8 cellular contexts compared by ENCODE assay signal in the genomic region with DNA sequence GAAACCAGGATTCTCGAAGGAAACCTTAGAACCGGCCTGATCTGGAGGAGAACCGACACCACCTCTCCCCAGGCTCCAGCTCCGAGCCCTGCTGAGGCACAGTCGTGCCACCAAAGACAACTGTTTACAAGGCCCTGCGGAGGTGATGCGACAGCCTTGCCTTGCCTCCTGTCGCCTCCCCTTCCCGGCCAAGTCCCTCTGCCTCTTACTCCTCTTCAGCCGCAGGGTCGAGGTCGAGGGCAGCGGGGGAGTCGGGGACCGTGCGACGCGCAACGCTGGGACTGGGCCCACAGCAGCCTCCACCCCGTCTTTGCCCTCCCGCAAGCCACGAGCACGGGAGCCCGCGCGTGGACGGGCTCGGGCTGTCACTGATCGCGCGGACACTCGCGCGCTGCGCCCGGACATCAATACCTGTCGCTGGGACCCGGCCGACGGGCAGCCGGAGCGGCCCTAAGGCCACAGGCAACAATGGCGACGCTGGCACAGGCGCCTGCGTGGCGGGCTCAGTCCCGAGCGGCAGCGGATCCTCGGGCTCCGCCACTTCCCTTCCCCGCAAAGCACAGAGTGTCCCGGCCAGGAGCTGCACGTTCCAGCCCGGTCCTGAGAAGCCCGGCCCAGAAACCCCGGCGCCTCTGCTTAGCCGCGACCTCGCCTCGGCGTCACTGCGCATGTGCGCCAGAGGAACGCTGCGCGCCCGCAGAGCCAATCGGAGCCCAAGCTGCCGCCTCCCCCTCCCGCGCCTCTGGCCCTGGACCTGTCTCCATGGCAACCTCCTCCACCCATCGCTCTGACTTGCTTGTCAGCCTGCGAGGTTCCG. TPM values are rescaled to one million over a fixed set of nuclear protein-coding genes. Genes with fewer than 3 reads are reported as not detected.
A peak's percentile ranks its signal among the peaks of the same experiment; 100 is the strongest.
DNase-seq lines count a peak whose midpoint lies in the region; ATAC-seq and TF ChIP-seq lines count a peak whose summit lies in the region.

A gene (minus strand): TSS at position 664 of the 817 bp plus-strand sequence. CDS start 1,473 bp downstream, outside the sequence.

- DNase-seq in COLO829 (ENCODE audit: low spot score): peak; percentile 75
- peak; percentile 89 for DNase-seq in OCI-LY7 (ENCODE audit: low spot score)
- DNase-seq in activated T-helper 9 cell treated with anti-CD3 and anti-CD28 coated beads, Interleukin-2, amount 50 U/mL, for 16 hours (ENCODE audit: low read depth): peak; percentile 89
- peak; percentile 87 for DNase-seq in fibroblast of peridontal ligament (ENCODE audit: extremely low read depth)
- peak; percentile 71 for DNase-seq in natural killer cell
- peak; percentile 95 for DNase-seq in stimulated activated naive B cell treated with anti-CD40 and anti-IgM and Interleukin-4, amounts not matched to agents 10 μg/mL and 1 μg/mL and 100 μg/mL, for 72 hours

- H3K79me2 ChIP-seq in OCI-LY7 (ENCODE audit: insufficient read depth, low read depth, low read length): no peaks in the 10 kb centered on the region

- H3K4me1 Mint-ChIP-seq in natural killer cell: peaks cover 22 to 23% of the 10 kb centered on the region in 2 donors
- peaks cover 14 to 28% of the 10 kb centered on the region in 2 donors for H3K4me1 Mint-ChIP-seq in stimulated activated naive B cell treated with anti-CD40 and anti-IgM and Interleukin-4, amounts not matched to agents 10 μg/mL and 1 μg/mL and 100 μg/mL, for 72 hours

- CTCF ChIA-PET in OCI-LY7 (lab: Charles Lee; ENCODE audit: unreplicated experiment): no interaction called here

- H3K4me3 ChIP-seq in HUES48 (ENCODE audit: low read depth, low read length) (peak within 1 kb of the TSS; percentile 82), OCI-LY7 (ENCODE audit: low read depth, low read length, poor library complexity, severe bottlenecking) (peak within 1 kb of the TSS; percentile 70)

- H3K4me3 Mint-ChIP-seq in natural killer cell: peak within 1 kb of the TSS; percentile 90
- peak within 1 kb of the TSS; percentile 94 to 97 for H3K4me3 Mint-ChIP-seq in stimulated activated naive B cell treated with anti-CD40 and anti-IgM and Interleukin-4, amounts not matched to agents 10 μg/mL and 1 μg/mL and 100 μg/mL, for 72 hours

- H3K4me1 ChIP-seq in HUES48 (ENCODE audit: control insufficient read depth, insufficient read depth, low read length): no peaks in the 10 kb centered on the region; the same call in 1 of the 2 replicates
- peaks cover 8% of the 10 kb centered on the region for H3K4me1 ChIP-seq in OCI-LY7 (ENCODE audit: insufficient read depth, low read length, poor library complexity, severe bottlenecking)

- H3K9me3 ChIP-seq in HUES48 (ENCODE audit: control insufficient read depth, insufficient read depth, low read length): no peaks in the 10 kb centered on the region
- H3K9me3 ChIP-seq in OCI-LY7 (ENCODE audit: low read length): no peaks in the 10 kb centered on the region

- H3K9ac ChIP-seq in HUES48 (ENCODE audit: low read depth, low read length): no peak within 1 kb of the TSS

- no TSS peak for BruUV-seq in OCI-LY7 (replicated peaks; lab: Mats Ljungman, UMichigan)

- no peak within 1 kb of the TSS for H3K27ac ChIP-seq in HUES48 (ENCODE audit: low read depth, low read length)
- H3K27ac ChIP-seq in OCI-LY7 (ENCODE audit: low read depth, low read length, poor library complexity, severe bottlenecking): no peak within 1 kb of the TSS

- no peaks in the 10 kb centered on the region for H3K36me3 ChIP-seq in HUES48 (ENCODE audit: control insufficient read depth, insufficient read depth, low read length)
- peaks cover 4% of the 10 kb centered on the region for H3K36me3 ChIP-seq in OCI-LY7 (ENCODE audit: insufficient read depth, low read length)

- peaks cover 0 to 6% of the 10 kb centered on the region in 2 donors for H3K27me3 Mint-ChIP-seq in natural killer cell (ENCODE audit: low read depth in 2 of 2)
- peaks cover 4 to 5% of the 10 kb centered on the region in 2 donors for H3K27me3 Mint-ChIP-seq in stimulated activated naive B cell treated with anti-CD40 and anti-IgM and Interleukin-4, amounts not matched to agents 10 μg/mL and 1 μg/mL and 100 μg/mL, for 72 hours

- POLR2A ChIA-PET in OCI-LY7 (lab: Charles Lee): interaction anchor here (1.0 kb wide), 1 partner anchor 496 kb away, joined by 3 read pairs; no protein-coding TSS in a partner anchor

- ATAC-seq in GM21360 (IDR thresholded peaks at IDR 0.05; ENCODE audit: unreplicated experiment) (peak; percentile 88), natural killer cell (peak; percentile 90 to 98 (median 96))
- ATAC-seq in stimulated activated naive B cell treated with anti-CD40 and anti-IgM and Interleukin-4, amounts not matched to agents 10 μg/mL and 1 μg/mL and 100 μg/mL, for 72 hours (replicated peaks): peak; percentile 96 to 98

- no peaks in the 10 kb centered on the region for H4K20me1 ChIP-seq in OCI-LY7 (ENCODE audit: insufficient read depth, low read length)

- H3K27ac Mint-ChIP-seq in natural killer cell: peak within 1 kb of the TSS; percentile 64 to 80
- H3K27ac Mint-ChIP-seq in stimulated activated naive B cell treated with anti-CD40 and anti-IgM and Interleukin-4, amounts not matched to agents 10 μg/mL and 1 μg/mL and 100 μg/mL, for 72 hours: peak within 1 kb of the TSS; percentile 99

- peak within 1 kb of the TSS; percentile 65 for H3K4me2 ChIP-seq in OCI-LY7 (ENCODE audit: low read length)

- H3K36me3 Mint-ChIP-seq in natural killer cell: no peaks in the 10 kb centered on the region
- peaks cover 13% of the 10 kb centered on the region in 2 donors for H3K36me3 Mint-ChIP-seq in stimulated activated naive B cell treated with anti-CD40 and anti-IgM and Interleukin-4, amounts not matched to agents 10 μg/mL and 1 μg/mL and 100 μg/mL, for 72 hours

- peaks cover 24% of the 10 kb centered on the region for H3K27me3 ChIP-seq in HUES48 (ENCODE audit: control insufficient read depth, insufficient read depth, low read length)

- intact Hi-C loops in OCI-LY7 (cut with micrococcal nuclease; ENCODE audit: unreplicated experiment) (no loop called here), natural killer cell (cut with micrococcal nuclease) (no loop called here)

- H3K9me2 ChIP-seq in OCI-LY7 (ENCODE audit: insufficient read depth, low read length): no peaks in the 10 kb centered on the region

- H2AFZ ChIP-seq in OCI-LY7 (ENCODE audit: low read length): peak within 1 kb of the TSS; percentile 78

- no peak for TF ChIP-seq CTCF in OCI-LY7 (conservative IDR thresholded peaks at IDR 0.05; ENCODE audit: low read length)
- no peak for TF ChIP-seq CTCF in natural killer cell (IDR thresholded peaks at IDR 0.05)

- H3K9me3 Mint-ChIP-seq in natural killer cell: no peaks in the 10 kb centered on the region
- H3K9me3 Mint-ChIP-seq in stimulated activated naive B cell treated with anti-CD40 and anti-IgM and Interleukin-4, amounts not matched to agents 10 μg/mL and 1 μg/mL and 100 μg/mL, for 72 hours: no peaks in the 10 kb centered on the region

RNA-seq across cellular contexts. Expression of the gene that starts here (rescaled TPM):
- total RNA-seq in OCI-LY7 (2014; rRNA removed; shearing (Covaris generic)): 4.5 and 8.5 TPM in 2 replicates
- total RNA-seq in OCI-LY7 (2022) (7.0 and 9.1 TPM in 2 replicates), natural killer cell (1 to 10 TPM; 2.4 to 7.4 (median 5.3) TPM)
